Comparison of ENCODE assay signal across 2 cellular contexts in the genomic region with DNA sequence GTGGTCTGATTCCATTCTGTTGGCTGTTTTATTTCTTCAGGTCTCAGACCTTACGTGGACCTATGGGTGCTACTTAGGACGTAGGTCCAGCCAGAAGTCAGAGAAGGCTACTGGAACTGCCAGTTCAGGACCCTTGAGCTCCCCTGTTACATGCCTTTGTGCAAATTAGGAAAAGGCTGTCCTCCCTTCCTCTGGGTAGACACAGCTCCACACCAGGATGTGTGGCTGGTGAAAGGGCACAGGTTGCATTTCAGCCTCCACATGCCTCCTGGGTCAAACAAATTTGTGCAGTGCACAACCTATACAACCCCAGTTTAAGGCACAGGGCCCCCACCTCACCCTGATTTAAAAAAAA.
TF ChIP-seq lines count a peak whose summit lies in the region.

No MANE protein-coding gene starts in this region.

TF ChIP-seq in GM12891, 5 proteins besides CTCF, POLR2A, EP300 and RAD21 (continued from another document):
- no peak for TF ChIP-seq POLR2AphosphoS5 (IDR thresholded peaks at IDR 0.05; ENCODE audit: low read depth, low read length)
TF ChIP-seq in GM12891: peak in this region for 0.

TF ChIP-seq in SK-N-SH, 30 proteins besides CTCF, POLR2A, EP300 and RAD21:
- TF ChIP-seq, protein P1, sequence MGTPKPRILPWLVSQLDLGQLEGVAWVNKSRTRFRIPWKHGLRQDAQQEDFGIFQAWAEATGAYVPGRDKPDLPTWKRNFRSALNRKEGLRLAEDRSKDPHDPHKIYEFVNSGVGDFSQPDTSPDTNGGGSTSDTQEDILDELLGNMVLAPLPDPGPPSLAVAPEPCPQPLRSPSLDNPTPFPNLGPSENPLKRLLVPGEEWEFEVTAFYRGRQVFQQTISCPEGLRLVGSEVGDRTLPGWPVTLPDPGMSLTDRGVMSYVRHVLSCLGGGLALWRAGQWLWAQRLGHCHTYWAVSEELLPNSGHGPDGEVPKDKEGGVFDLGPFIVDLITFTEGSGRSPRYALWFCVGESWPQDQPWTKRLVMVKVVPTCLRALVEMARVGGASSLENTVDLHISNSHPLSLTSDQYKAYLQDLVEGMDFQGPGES (IDR thresholded peaks at IDR 0.05; ENCODE audit: low read depth, low read length) = no peak
- TF ChIP-seq FOSL2 (IDR thresholded peaks at IDR 0.05; ENCODE audit: borderline replicate concordance, low read depth) = no peak
- no peak for TF ChIP-seq FOXM1 (IDR thresholded peaks at IDR 0.05; ENCODE audit: low read depth)
- no peak for TF ChIP-seq POLR2AphosphoS5 (IDR thresholded peaks at IDR 0.05; ENCODE audit: low read depth, low read length)
- TF ChIP-seq JUND (IDR thresholded peaks at IDR 0.05) = no peak
- TF ChIP-seq GATA2 (CRISPR knock-in tag; IDR thresholded peaks at IDR 0.05) = no peak
- TF ChIP-seq, protein P2, sequence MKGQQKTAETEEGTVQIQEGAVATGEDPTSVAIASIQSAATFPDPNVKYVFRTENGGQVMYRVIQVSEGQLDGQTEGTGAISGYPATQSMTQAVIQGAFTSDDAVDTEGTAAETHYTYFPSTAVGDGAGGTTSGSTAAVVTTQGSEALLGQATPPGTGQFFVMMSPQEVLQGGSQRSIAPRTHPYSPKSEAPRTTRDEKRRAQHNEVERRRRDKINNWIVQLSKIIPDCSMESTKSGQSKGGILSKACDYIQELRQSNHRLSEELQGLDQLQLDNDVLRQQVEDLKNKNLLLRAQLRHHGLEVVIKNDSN (IDR thresholded peaks at IDR 0.05; ENCODE audit: borderline replicate concordance, low read depth) = no peak
- TF ChIP-seq ZBTB33 (IDR thresholded peaks at IDR 0.05; ENCODE audit: borderline replicate concordance, low read depth) = no peak
- TF ChIP-seq MEF2A (IDR thresholded peaks at IDR 0.05; ENCODE audit: borderline replicate concordance, low read depth) = no peak
- TF ChIP-seq NFIC (IDR thresholded peaks at IDR 0.05; ENCODE audit: borderline replicate concordance) = no peak
- no peak for TF ChIP-seq FOXJ3 (CRISPR knock-in tag; IDR thresholded peaks at IDR 0.05)
- no peak for TF ChIP-seq EZH2phosphoT487 (IDR thresholded peaks at IDR 0.05; ENCODE audit: borderline replicate concordance, low read depth)
- no peak for TF ChIP-seq NRF1 (IDR thresholded peaks at IDR 0.05; ENCODE audit: low read depth, low read length)
- TF ChIP-seq YY1 (IDR thresholded peaks at IDR 0.05; ENCODE audit: low read depth) = no peak
